8 cellular contexts compared by ENCODE assay signal in the genomic region with DNA sequence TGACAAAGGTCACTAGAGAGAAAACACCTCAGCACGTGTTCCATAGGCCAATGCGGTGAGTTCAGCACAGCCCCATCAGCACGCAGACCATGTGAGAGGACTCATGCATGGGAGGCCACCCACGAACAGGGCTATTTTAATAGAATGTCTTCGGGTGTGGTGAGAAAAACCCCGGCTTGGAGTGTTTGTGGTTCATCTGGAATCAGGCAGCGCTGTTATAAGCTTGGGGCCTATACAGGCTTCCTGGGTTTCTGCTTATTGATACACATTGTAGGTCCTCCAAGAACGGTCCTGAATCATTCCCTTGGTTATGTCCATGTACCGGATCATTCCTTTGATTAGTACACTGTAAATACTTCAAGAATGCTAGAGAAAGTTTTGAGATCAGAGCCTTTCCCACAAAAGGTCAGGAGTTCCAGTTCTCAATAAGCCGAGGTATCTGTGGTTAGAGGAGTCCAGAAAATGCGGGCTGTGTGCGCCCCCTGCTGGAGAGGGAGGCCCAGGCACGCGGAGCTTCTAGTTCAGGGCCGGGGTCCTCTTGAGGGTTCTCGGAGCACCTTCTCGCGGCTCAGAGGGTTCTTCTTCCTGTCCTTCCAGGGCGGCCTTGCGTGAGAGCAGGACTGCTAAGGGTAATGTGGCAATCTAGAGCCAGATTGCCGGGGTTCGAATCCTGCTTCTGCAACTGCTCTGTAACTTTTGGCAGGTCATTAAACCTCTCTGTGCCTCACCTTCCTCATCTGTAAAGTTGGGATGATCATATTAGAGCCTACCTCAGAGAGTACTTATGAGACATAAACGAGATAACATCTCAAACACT. TPM values are rescaled to one million over a fixed set of nuclear protein-coding genes. Genes with fewer than 3 reads are reported as not detected.
DNase-seq lines count a peak whose midpoint lies in the region; ATAC-seq, FAIRE-seq and TF ChIP-seq lines count a peak whose summit lies in the region.

No MANE protein-coding gene starts in this region.

- H3K27ac ChIP-seq in mammary epithelial cell (ENCODE audit: insufficient read depth, low read depth, low read length) (no peak overlapping the region), kidney (ENCODE audit: low read depth in 2 of 2, low read length in 2 of 2) (no peak overlapping the region)

- peaks cover 11% of the 10 kb centered on the region for H3K36me3 Mint-ChIP-seq in WTC11

- TF ChIP-seq CTCF in WTC11 (IDR thresholded peaks at IDR 0.05) (peak; percentile 93), mammary epithelial cell (conservative IDR thresholded peaks at IDR 0.05 in 1 of 2, IDR thresholded peaks at IDR 0.05 in 1 of 2; ENCODE audit: extremely low read depth in 1 of 2, insufficient read depth in 1 of 2, low read depth in 1 of 2, low read length in 2 of 2) (peak; percentile 94 to 95), kidney (IDR thresholded peaks at IDR 0.05; ENCODE audit: borderline replicate concordance, extremely low read depth, insufficient read depth) (peak; percentile 89)

- ATAC-seq in GM18498 (IDR thresholded peaks at IDR 0.05; ENCODE audit: unreplicated experiment) (peak; percentile 87), HG02870 (IDR thresholded peaks at IDR 0.05; ENCODE audit: unreplicated experiment) (peak; percentile 92), WTC11 (peak; percentile 86)

- peaks cover 18% of the 10 kb centered on the region for H3K9me3 Mint-ChIP-seq in WTC11

- H3K9ac ChIP-seq in mammary epithelial cell (ENCODE audit: insufficient read depth, low read length) (no peak overlapping the region), kidney (ENCODE audit: low read length in 2 of 2) (no peak overlapping the region)

- POLR2A ChIA-PET in WTC11 (lab: Charles Lee), result no interaction called here

- dilution Hi-C loops in mammary epithelial cell (cut with HindIII; ENCODE audit: low sequenced_read_pairs), result no loop called here

- 36% methylated on average over 23 of the region's 23 CpGs for WGBS in mammary epithelial cell (ENCODE audit: low coverage, missing lambda C conversion rate)

- H3K27me3 Mint-ChIP-seq in WTC11 (ENCODE audit: low read depth), result no peaks in the 10 kb centered on the region

- no peak overlapping the region for H3K4me3 Mint-ChIP-seq in WTC11

- peak; percentile 23 for DNase-seq in 8988T
- DNase-seq in NCI-H1694 treated with DMSO at 0.1 percent for 48 hours (lab: John Stamatoyannopoulos, UW), result peak; percentile 61
- peak; percentile 93 for DNase-seq in WTC11 (ENCODE audit: low spot score)
- peak; percentile 86 for DNase-seq in mammary epithelial cell
- peak; percentile 91 for DNase-seq in kidney
- peak; percentile 88 to 92 for DNase-seq in stimulated activated CD4-positive, alpha-beta T cell treated with anti-CD3 and anti-CD28 coated beads, Interleukin-2, amount 100 ng/mL, for 24 hours

- no peak overlapping the region for H2AFZ ChIP-seq in mammary epithelial cell (ENCODE audit: low read depth, low read length)

- H3K79me2 ChIP-seq in mammary epithelial cell (ENCODE audit: insufficient read depth, low read length), result no peaks in the 10 kb centered on the region

- BruUV-seq in mammary epithelial cell (replicated peaks; lab: Mats Ljungman, UMichigan), result no TSS peak

- intact Hi-C loops in mammary epithelial cell (cut with micrococcal nuclease) (loop anchor here (1.0 to 2.0 kb wide), 5 partner anchors 56 to 669 kb away; no protein-coding TSS in a partner anchor), kidney (cut with DNase I) (loop anchor here (2.0 kb wide), 1 partner anchor 550 kb away; no protein-coding TSS in a partner anchor)

- CTCF ChIA-PET in WTC11 (lab: Charles Lee) (interaction anchor here (1.0 to 4.0 kb wide), 7 partner anchors 22 to 662 kb away, joined by 3 to 41 read pairs (median 4); no protein-coding TSS in a partner anchor), mammary epithelial cell (lab: Charles Lee; ENCODE audit: low non-redundant PET) (interaction anchor here (0.7 kb wide), 1 partner anchor 263 kb away, joined by 3 read pairs; no protein-coding TSS in a partner anchor)

- H3K4me1 Mint-ChIP-seq in WTC11, result peaks cover 14% of the 10 kb centered on the region

- H3K4me1 ChIP-seq in mammary epithelial cell (ENCODE audit: insufficient read depth, low read length) (peaks cover 12% of the 10 kb centered on the region), kidney (ENCODE audit: control insufficient read depth in 1 of 2, insufficient read depth in 1 of 2, low read depth in 1 of 2, low read length in 2 of 2) (no peaks in the 10 kb centered on the region)

- no peak overlapping the region for H3K4me3 ChIP-seq in mammary epithelial cell (replicated peaks in 1 of 3; ENCODE audit: insufficient read depth in 1 of 3, low read depth in 2 of 3, low read length in 3 of 3)
- no peak overlapping the region for H3K4me3 ChIP-seq in kidney (ENCODE audit: low read length in 2 of 2)

- H4K20me1 ChIP-seq in mammary epithelial cell (ENCODE audit: insufficient read depth, low read length), result no peaks in the 10 kb centered on the region

- H3K9me3 ChIP-seq in mammary epithelial cell (replicated peaks; ENCODE audit: insufficient read depth, low read length) (no peaks in the 10 kb centered on the region), kidney (ENCODE audit: control insufficient read depth in 1 of 2, low read length in 2 of 2) (no peaks in the 10 kb centered on the region)

- no peaks in the 10 kb centered on the region for H3K36me3 ChIP-seq in mammary epithelial cell (ENCODE audit: insufficient read depth, low read length)
- no peaks in the 10 kb centered on the region for H3K36me3 ChIP-seq in kidney (ENCODE audit: control insufficient read depth in 1 of 2, insufficient read depth in 2 of 2, low read length in 2 of 2)

- no peak overlapping the region for H3K27ac Mint-ChIP-seq in WTC11

- no peak overlapping the region for H3K4me2 ChIP-seq in mammary epithelial cell (ENCODE audit: insufficient read depth, low read depth, low read length)

- FAIRE-seq in kidney (lab: Jason Lieb, UNC), result no peak

- no peaks in the 10 kb centered on the region for H3K27me3 ChIP-seq in mammary epithelial cell (ENCODE audit: insufficient read depth, low read length)

- in situ Hi-C loops in mammary epithelial cell (cut with MboI; ENCODE audit: low sequenced_read_pairs in 2 of 2), result loop anchor here (5.0 to 10.0 kb wide), 2 partner anchors 549 to 666 kb away; no protein-coding TSS in a partner anchor

TF ChIP-seq in WTC11, 78 proteins besides CTCF, POLR2A, EP300 and RAD21:
- TF ChIP-seq, protein P1, sequence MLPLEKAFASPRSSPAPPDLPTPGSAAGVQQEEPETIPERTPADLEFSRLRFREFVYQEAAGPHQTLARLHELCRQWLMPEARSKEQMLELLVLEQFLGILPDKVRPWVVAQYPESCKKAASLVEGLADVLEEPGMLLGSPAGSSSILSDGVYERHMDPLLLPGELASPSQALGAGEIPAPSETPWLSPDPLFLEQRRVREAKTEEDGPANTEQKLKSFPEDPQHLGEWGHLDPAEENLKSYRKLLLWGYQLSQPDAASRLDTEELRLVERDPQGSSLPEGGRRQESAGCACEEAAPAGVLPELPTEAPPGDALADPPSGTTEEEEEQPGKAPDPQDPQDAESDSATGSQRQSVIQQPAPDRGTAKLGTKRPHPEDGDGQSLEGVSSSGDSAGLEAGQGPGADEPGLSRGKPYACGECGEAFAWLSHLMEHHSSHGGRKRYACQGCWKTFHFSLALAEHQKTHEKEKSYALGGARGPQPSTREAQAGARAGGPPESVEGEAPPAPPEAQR (CRISPR knock-in tag; IDR thresholded peaks at IDR 0.05), result 0 out of 2 replicates have a peak, but pooled peaks have one; percentile 39
- TF ChIP-seq, protein P2, sequence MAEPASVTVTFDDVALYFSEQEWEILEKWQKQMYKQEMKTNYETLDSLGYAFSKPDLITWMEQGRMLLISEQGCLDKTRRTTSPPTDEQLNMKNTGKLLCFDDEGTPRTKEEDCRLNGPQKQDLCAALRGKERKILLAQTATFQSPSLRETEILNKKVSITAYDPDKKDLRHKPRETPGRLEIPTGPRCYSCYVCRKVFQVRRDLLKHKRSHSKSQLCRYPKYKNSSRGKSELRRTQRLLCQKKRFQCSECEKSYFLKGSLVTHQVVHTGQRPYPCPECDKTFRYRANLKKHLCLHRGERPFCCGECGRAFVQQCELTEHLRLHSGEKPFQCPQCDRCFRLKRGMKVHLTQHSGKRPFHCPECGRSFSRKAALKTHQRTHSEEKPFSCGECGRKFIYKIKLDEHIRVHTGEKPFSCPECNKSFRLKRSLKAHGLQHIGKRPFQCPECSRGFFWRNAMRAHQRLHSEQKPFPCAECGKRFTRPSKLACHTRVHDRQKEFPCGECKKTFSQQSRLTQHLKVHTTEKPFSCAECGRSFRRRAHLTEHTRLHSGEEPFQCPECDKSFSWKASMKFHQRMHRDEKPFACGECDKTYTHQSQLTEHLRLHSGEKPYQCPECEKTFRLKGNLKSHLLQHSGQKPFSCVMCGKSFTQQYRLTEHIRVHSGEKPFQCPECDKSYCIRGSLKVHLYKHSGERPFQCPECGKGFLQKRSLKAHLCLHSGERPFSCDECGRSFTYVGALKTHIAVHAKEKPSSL (CRISPR knock-in tag; conservative IDR thresholded peaks at IDR 0.05), result no peak

RNA-seq across cellular contexts. Expression of a gene that starts 51.8 kb away (rescaled TPM):
- total RNA-seq in WTC11 (2021), result 0.30 TPM in 1 of 3 replicates, not detected in the others
- not detected for total RNA-seq in mammary epithelial cell
- not detected for polyA plus RNA-seq in mammary epithelial cell
- not detected for polyA minus RNA-seq in mammary epithelial cell
- 2.0 TPM for total RNA-seq in kidney
- 0.11 TPM for polyA plus RNA-seq in kidney (ENCODE audit: insufficient read depth, low read depth, low replicate concordance)

Comparison
In these comparisons a context has a peak if more than half of its experiments do, and no peak if none do; other contexts are left out.
1. DNase-seq: peak in every context shown above with its lines; median percentile 93 in WTC11; 91 in kidney; 90 in stimulated activated CD4-positive, alpha-beta T cell treated with anti-CD3 and anti-CD28 coated beads, Interleukin-2, amount 100 ng/mL, for 24 hours; 86 in mammary epithelial cell; 61 in NCI-H1694 treated with DMSO at 0.1 percent for 48 hours; 23 in 8988T.